ENCODE assay signal across 8 cellular contexts in genomic region chr9:37423508-37423907, GRCh38. TPM values are rescaled to one million over a fixed set of nuclear protein-coding genes. Genes with fewer than 3 reads are reported as not detected.
DNase-seq lines count a peak whose midpoint lies in the region; ATAC-seq and TF ChIP-seq lines count a peak whose summit lies in the region.

No MANE protein-coding gene starts in this region.

- no peak for TF ChIP-seq CTCF in MM.1S (IDR thresholded peaks at IDR 0.05; ENCODE audit: low read length)
- no peak for TF ChIP-seq CTCF in neural crest cell (conservative IDR thresholded peaks at IDR 0.05)

- H3F3A ChIP-seq in MM.1S (ENCODE audit: insufficient read depth, low read length): 0 out of 2 replicates have a peak, but pooled peaks cover 3% of the 10 kb centered on the region

- DNase-seq in MM.1S: no peak
- no peak for DNase-seq in neural crest cell (ENCODE audit: low read depth, low spot score)
- DNase-seq in mesenteric fat pad (ENCODE audit: low spot score): no peak
- no peak for DNase-seq in NCI-H2107 (lab: John Stamatoyannopoulos, UW)
- no peak for DNase-seq in erythroblast (lab: John Stamatoyannopoulos, UW)

- H3K27me3 Mint-ChIP-seq in neural crest cell (ENCODE audit: low read depth): no peaks in the 10 kb centered on the region

- no peaks in the 10 kb centered on the region for H3K9me2 ChIP-seq in MM.1S (replicated peaks; ENCODE audit: insufficient read depth, low read length)

- no peaks in the 10 kb centered on the region for H3K9me3 ChIP-seq in BLaER1 treated with 17β-estradiol and CSF1 and Interleukin-3, amounts not matched to agents 10 nM and 100 nM (replicated peaks in 1 of 11)
- H3K9me3 ChIP-seq in MM.1S (replicated peaks; ENCODE audit: insufficient read depth, low read length) (no peaks in the 10 kb centered on the region), duodenal mucosa (ENCODE audit: control insufficient read depth in 1 of 2, low read length in 2 of 2) (no peaks in the 10 kb centered on the region)

- H3K4me3 ChIP-seq in BLaER1 treated with 17β-estradiol and CSF1 and Interleukin-3, amounts not matched to agents 10 nM and 100 nM: peak overlapping the region; percentile 74 to 93 (median 87)
- peak overlapping the region; percentile 96 for H3K4me3 ChIP-seq in MM.1S (ENCODE audit: low read length)
- peak overlapping the region; percentile 87 to 90 for H3K4me3 ChIP-seq in duodenal mucosa (ENCODE audit: low read depth in 1 of 2, low read length in 2 of 2)

- peak overlapping the region in 10 of 11 experiments; percentile 77 to 90 (median 85); a peak in 14 of 22 replicates for H3K27ac ChIP-seq in BLaER1 treated with 17β-estradiol and CSF1 and Interleukin-3, amounts not matched to agents 10 nM and 100 nM
- no peak overlapping the region for H3K27ac ChIP-seq in MM.1S (ENCODE audit: low read length)
- H3K27ac ChIP-seq in duodenal mucosa (ENCODE audit: low read depth, low read length): no peak overlapping the region

- peaks cover 19 to 42% (median 23%) of the 10 kb centered on the region in 11 experiments; a peak in 19 of 22 replicates for H4K20me1 ChIP-seq in BLaER1 treated with 17β-estradiol and CSF1 and Interleukin-3, amounts not matched to agents 10 nM and 100 nM
- no peaks in the 10 kb centered on the region for H4K20me1 ChIP-seq in MM.1S (ENCODE audit: insufficient read depth, low read length)

- peaks cover 11% of the 10 kb centered on the region for H3K36me3 Mint-ChIP-seq in neural crest cell (ENCODE audit: low read depth)

- H3K79me2 ChIP-seq in MM.1S (ENCODE audit: low read length): peaks cover 24% of the 10 kb centered on the region

- TF ChIP-seq POLR2A in erythroblast (IDR thresholded peaks at IDR 0.05; ENCODE audit: low read length): no peak

- H3K27me3 ChIP-seq in BLaER1 treated with 17β-estradiol and CSF1 and Interleukin-3, amounts not matched to agents 10 nM and 100 nM: no peaks in the 10 kb centered on the region
- H3K27me3 ChIP-seq in MM.1S (replicated peaks; ENCODE audit: insufficient read depth, low read length) (no peaks in the 10 kb centered on the region), duodenal mucosa (ENCODE audit: control insufficient read depth in 1 of 2, insufficient read depth in 2 of 2, low read length in 2 of 2) (no peaks in the 10 kb centered on the region)

- H2AFZ ChIP-seq in MM.1S (ENCODE audit: low read length): no peak overlapping the region

- peaks cover 32 to 50% (median 41%) of the 10 kb centered on the region in 11 experiments for H3K36me3 ChIP-seq in BLaER1 treated with 17β-estradiol and CSF1 and Interleukin-3, amounts not matched to agents 10 nM and 100 nM
- H3K36me3 ChIP-seq in MM.1S (replicated peaks; ENCODE audit: insufficient read depth, low read length): no peaks in the 10 kb centered on the region
- H3K36me3 ChIP-seq in duodenal mucosa (ENCODE audit: control insufficient read depth in 1 of 2, insufficient read depth in 2 of 2, low read length in 2 of 2): peaks cover 13 to 28% of the 10 kb centered on the region in 2 donors

- peak overlapping the region; percentile 85 to 92 (median 91) for H3K9ac ChIP-seq in BLaER1 treated with 17β-estradiol and CSF1 and Interleukin-3, amounts not matched to agents 10 nM and 100 nM
- H3K9ac ChIP-seq in MM.1S (ENCODE audit: low read length) (peak overlapping the region; percentile 80; the same call in 1 of the 2 replicates), duodenal mucosa (ENCODE audit: low read depth in 1 of 2, low read length in 2 of 2) (peak overlapping the region; percentile 74 to 90)

- peak overlapping the region; percentile 90 to 99 (median 95) for H3K4me2 ChIP-seq in BLaER1 treated with 17β-estradiol and CSF1 and Interleukin-3, amounts not matched to agents 10 nM and 100 nM
- H3K4me2 ChIP-seq in MM.1S (ENCODE audit: low read depth, low read length): peak overlapping the region; percentile 83; the same call in 1 of the 2 replicates

- ATAC-seq in GM18519 (IDR thresholded peaks at IDR 0.05; ENCODE audit: low FRiP score, unreplicated experiment): no peak

- peaks cover 29 to 55% (median 49%) of the 10 kb centered on the region in 10 experiments for H3K4me1 ChIP-seq in BLaER1 treated with 17β-estradiol and CSF1 and Interleukin-3, amounts not matched to agents 10 nM and 100 nM
- H3K4me1 ChIP-seq in MM.1S (ENCODE audit: low read length): peaks cover 9% of the 10 kb centered on the region
- peaks cover 28 to 33% of the 10 kb centered on the region in 2 donors for H3K4me1 ChIP-seq in duodenal mucosa (ENCODE audit: control insufficient read depth in 1 of 2, insufficient read depth in 2 of 2, low read length in 2 of 2)

- peak overlapping the region; percentile 96 for H3K4me3 Mint-ChIP-seq in neural crest cell

- H3K4me1 Mint-ChIP-seq in neural crest cell: peaks cover 15% of the 10 kb centered on the region

- H3K9me3 Mint-ChIP-seq in neural crest cell: no peaks in the 10 kb centered on the region

- H3K27ac Mint-ChIP-seq in neural crest cell (ENCODE audit: unreplicated experiment): peak overlapping the region; percentile 67

RNA-seq across cellular contexts. Expression of gene GRHPR, which starts 1.0 kb away (rescaled TPM):
- total RNA-seq in neural crest cell (120 and 121 TPM in 2 replicates), mesenteric fat pad (80.5 TPM)

RNA-seq across cellular contexts. Expression of gene ZBTB5, which starts 41.7 kb away (rescaled TPM):
- 21.6 and 22.9 TPM in 2 replicates for total RNA-seq in neural crest cell
- total RNA-seq in mesenteric fat pad: 5.6 TPM

Comparison
In these comparisons a context has a peak if more than half of its experiments do, and no peak if none do; other contexts are left out.
1. H3K27ac ChIP-seq: peak in BLaER1 treated with 17β-estradiol and CSF1 and Interleukin-3, amounts not matched to agents 10 nM and 100 nM (10 of 11); none in MM.1S (single experiment) and duodenal mucosa (single experiment).
2. Peak in every context shown above with its lines, with median percentiles within 50 percentile points of each other: H3K4me3 ChIP-seq and H3K9ac ChIP-seq.